8 cellular contexts compared by ENCODE assay signal in genomic region chr11:12087075-12087775, GRCh38. TPM values are rescaled to one million over a fixed set of nuclear protein-coding genes. Genes with fewer than 3 reads are reported as not detected.
DNase-seq lines count a peak whose midpoint lies in the region; ATAC-seq, FAIRE-seq and TF ChIP-seq lines count a peak whose summit lies in the region.

No MANE protein-coding gene starts in this region.

- no peak for TF ChIP-seq RAD21 in HepG2 (CRISPR knock-in tag; IDR thresholded peaks at IDR 0.05)

- H3K27me3 ChIP-seq in Panc1 (ENCODE audit: control insufficient read depth, insufficient read depth, low read length) (no peaks in the 10 kb centered on the region), HepG2 (ENCODE audit: control insufficient read depth in 1 of 2, insufficient read depth in 2 of 2, low read length in 2 of 2) (no peaks in the 10 kb centered on the region; a peak in 1 of 5 replicates), upper lobe of left lung (no peaks in the 10 kb centered on the region)

- H3K9ac ChIP-seq in HepG2 (ENCODE audit: insufficient read depth, low read depth, low read length), result no peak overlapping the region

- no peak overlapping the region for H2AFZ ChIP-seq in HepG2 (ENCODE audit: low read length)

- TF ChIP-seq POLR2A in HepG2 (IDR thresholded peaks at IDR 0.05; ENCODE audit: insufficient read depth in 1 of 2, low read depth in 2 of 2, low read length in 2 of 2) (no peak), upper lobe of left lung (IDR thresholded peaks at IDR 0.05) (no peak), GM12891 (IDR thresholded peaks at IDR 0.05; ENCODE audit: low read depth, low read length) (no peak)

- CTCF ChIA-PET in Panc1 (lab: Charles Lee), result interaction anchor here (0.6 to 2.5 kb wide), 6 partner anchors 20 to 202 kb away, joined by 3 to 6 read pairs (median 4); no protein-coding TSS in a partner anchor
- CTCF ChIA-PET in HepG2 (lab: Yijun Ruan, JAX; ENCODE audit: low intra/inter-chr PET ratio, low total read pairs), result interaction anchor here (1.5 kb wide), 1 partner anchor 149 kb away, joined by 8 read pairs; no protein-coding TSS in a partner anchor

- FAIRE-seq in HepG2 (lab: Jason Lieb, UNC) (no peak), GM12891 (lab: Jason Lieb, UNC) (no peak)

- ATAC-seq in GM21619 (IDR thresholded peaks at IDR 0.05; ENCODE audit: unreplicated experiment) (peak; percentile 62), Panc1 (peak; percentile 46; the same call in 1 of the 2 replicates), HepG2 (peak; percentile 55), upper lobe of left lung (ENCODE audit: low FRiP score in 2 of 2) (peak; percentile 28 to 57), HG03571 (IDR thresholded peaks at IDR 0.05; ENCODE audit: unreplicated experiment) (no peak)

- peak; percentile 30 for TF ChIP-seq CTCF in AG09309 (IDR thresholded peaks at IDR 0.05; ENCODE audit: control insufficient read depth, insufficient read depth, low read depth, low read length, missing control alignments)
- TF ChIP-seq CTCF in Panc1 (IDR thresholded peaks at IDR 0.05), result no peak
- TF ChIP-seq CTCF in astrocyte of the cerebellum (IDR thresholded peaks at IDR 0.05; ENCODE audit: low read depth, low read length, missing control alignments), result peak; percentile 25
- TF ChIP-seq CTCF in HepG2 (CRISPR knock-in tag; IDR thresholded peaks at IDR 0.05), result no peak
- TF ChIP-seq CTCF in upper lobe of left lung (IDR thresholded peaks at IDR 0.05), result peak in 3 of 6 experiments; percentile 16 to 45 (median 44)

- BruUV-seq in Panc1 (replicated peaks; lab: Mats Ljungman, UMichigan) (TSS peak; percentile 94), HepG2 (replicated peaks; lab: Mats Ljungman, UMichigan) (no TSS peak)

- peak overlapping the region; percentile 94 for H3K27ac ChIP-seq in Panc1 (ENCODE audit: low read length)
- H3K27ac ChIP-seq in HepG2 (ENCODE audit: extremely low read length, insufficient read depth, low read length), result no peak overlapping the region
- peak overlapping the region; percentile 80 to 88 (median 86) for H3K27ac ChIP-seq in upper lobe of left lung

- in situ Hi-C loops in Panc1 (cut with HindIII; ENCODE audit: low pct_unique_long_range_greater_than_20kb, low sequenced_read_pairs) (no loop called here), astrocyte of the cerebellum (cut with HindIII; ENCODE audit: low sequenced_read_pairs) (no loop called here), HepG2 (cut with HindIII; ENCODE audit: extremely low pct_ligation_motif_present, low pct_unique_long_range_greater_than_20kb) (no loop called here)

- H3K36me3 ChIP-seq in Panc1 (ENCODE audit: control insufficient read depth, insufficient read depth, low read length) (no peaks in the 10 kb centered on the region), HepG2 (replicated peaks in 1 of 2; ENCODE audit: control insufficient read depth in 1 of 2, insufficient read depth in 2 of 2, low read length in 2 of 2) (no peaks in the 10 kb centered on the region), upper lobe of left lung (no peaks in the 10 kb centered on the region)

- TF ChIP-seq EP300 in HepG2 (IDR thresholded peaks at IDR 0.05; ENCODE audit: low read depth in 2 of 2, low read length in 2 of 2) (no peak), HepG2 (CRISPR knock-in tag; IDR thresholded peaks at IDR 0.05; ENCODE audit: borderline replicate concordance) (no peak), upper lobe of left lung (IDR thresholded peaks at IDR 0.05) (no peak)

- DNase-seq in AG09309 (ENCODE audit: low read depth) (peak; percentile 64), Panc1 (ENCODE audit: low read depth, low spot score) (no peak), astrocyte of the cerebellum (ENCODE audit: low read depth) (no peak), HepG2 (ENCODE audit: low spot score) (no peak), upper lobe of left lung (peak in 1 of 2 donors; percentile 78), GM12891 (ENCODE audit: insufficient read length, low spot score) (no peak)

- WGBS in HepG2 (ENCODE audit: low lambda C conversion rate), result 68% methylated on average over 7 of the region's 7 CpGs
- WGBS in upper lobe of left lung, 2 donors, result 63 to 66% methylated on average over 7 of the region's 7 CpGs

- H3K4me3 ChIP-seq in AG09309 (ENCODE audit: control insufficient read depth, low read depth, low read length) (peak overlapping the region; percentile 29), Panc1 (ENCODE audit: low read depth in 2 of 2, low read length in 2 of 2) (no peak overlapping the region), astrocyte of the cerebellum (ENCODE audit: low read depth, low read length) (no peak overlapping the region), HepG2 (replicated peaks in 1 of 3; ENCODE audit: insufficient read depth in 1 of 3, low read depth in 2 of 3, low read length in 3 of 3) (no peak overlapping the region), upper lobe of left lung (no peak overlapping the region)

- intact Hi-C loops in Panc1 (cut with micrococcal nuclease; ENCODE audit: unreplicated experiment) (no loop called here), HepG2 (cut with micrococcal nuclease; ENCODE audit: unreplicated experiment) (loop anchor here (5.0 to 10.0 kb wide), 3 partner anchors 35 to 148 kb away; no protein-coding TSS in a partner anchor)

- H3K9me3 ChIP-seq in Panc1 (ENCODE audit: control insufficient read depth, insufficient read depth, low read depth, low read length) (no peaks in the 10 kb centered on the region; the same call in 1 of the 2 replicates), HepG2 (ENCODE audit: low read length) (no peaks in the 10 kb centered on the region), upper lobe of left lung (no peaks in the 10 kb centered on the region)

- H3K4me2 ChIP-seq in HepG2 (ENCODE audit: low read depth, low read length), result no peak overlapping the region

- no peaks in the 10 kb centered on the region for H4K20me1 ChIP-seq in HepG2 (ENCODE audit: insufficient read depth, low read length)

- POLR2A ChIA-PET in Panc1 (lab: Charles Lee), result interaction anchor here (0.6 to 1.1 kb wide), 4 partner anchors 16 to 90 kb away, joined by 3 to 4 read pairs (median 4); no protein-coding TSS in a partner anchor
- POLR2A ChIA-PET in HepG2 (lab: Yijun Ruan, JAX), result interaction anchor here (1.4 to 2.7 kb wide), 2 partner anchors 16 to 21 kb away, joined by 6 to 19 read pairs; no protein-coding TSS in a partner anchor

- H3K4me1 ChIP-seq in Panc1 (ENCODE audit: control insufficient read depth, insufficient read depth, low read length) (peaks cover 41% of the 10 kb centered on the region), HepG2 (ENCODE audit: insufficient read depth, low read length) (peaks cover 70% of the 10 kb centered on the region), upper lobe of left lung (peaks cover 65 to 69% (median 67%) of the 10 kb centered on the region in 4 donors)

- no peaks in the 10 kb centered on the region for H3K79me2 ChIP-seq in HepG2 (ENCODE audit: insufficient read depth, low read length)

TF ChIP-seq in HepG2, 621 proteins besides CTCF, POLR2A, EP300 and RAD21 (continues in another document):
- TF ChIP-seq ZC3H13 (CRISPR knock-in tag; IDR thresholded peaks at IDR 0.05) (no peak), TRIM24 (CRISPR knock-in tag; IDR thresholded peaks at IDR 0.05) (no peak), TP53 (CRISPR knock-in tag; conservative IDR thresholded peaks at IDR 0.05) (no peak), CBX1 (IDR thresholded peaks at IDR 0.05; ENCODE audit: low read depth) (no peak), HMGA1 (CRISPR knock-in tag; conservative IDR thresholded peaks at IDR 0.05) (no peak)

TF ChIP-seq in GM12891, 5 proteins besides CTCF, POLR2A, EP300 and RAD21:
- TF ChIP-seq POU2F2 (IDR thresholded peaks at IDR 0.05; ENCODE audit: low read depth, low read length) (no peak), TAF1 (IDR thresholded peaks at IDR 0.05; ENCODE audit: low read depth, low read length) (no peak), PAX5 (IDR thresholded peaks at IDR 0.05; ENCODE audit: insufficient read depth, low read length, severe bottlenecking) (no peak), SPI1 (IDR thresholded peaks at IDR 0.05; ENCODE audit: low read depth, low read length) (no peak), POLR2AphosphoS5 (IDR thresholded peaks at IDR 0.05; ENCODE audit: low read depth, low read length) (no peak)

RNA-seq across cellular contexts. Expression of gene MICAL2, which starts 23.2 kb away (rescaled TPM):
- total RNA-seq in Panc1 (2021; ENCODE audit: unreplicated experiment), result 199 TPM
- 183 TPM for polyA plus RNA-seq in Panc1 (2012; ENCODE audit: insufficient read length)
- 1.1 and 1.4 TPM in 2 replicates for total RNA-seq in HepG2 (2016; rRNA removed; fragmentation: Illumina TruSeq; extraction: Trizol)
- total RNA-seq in HepG2 (2016; cell fraction: cytosol; rRNA removed; fragmentation: Illumina TruSeq; extraction: Trizol; ENCODE audit: low read depth), result 0.18 and 0.51 TPM in 2 replicates
- total RNA-seq in HepG2 (2016; cell fraction: insoluble cytoplasmic fraction; rRNA removed; fragmentation: Illumina TruSeq; extraction: Trizol), result 1.1 and 1.7 TPM in 2 replicates
- 1.1 and 1.3 TPM in 2 replicates for total RNA-seq in HepG2 (2016; cell fraction: membrane; rRNA removed; fragmentation: Illumina TruSeq; extraction: Trizol)
- 1.6 and 3.7 TPM in 2 replicates for total RNA-seq in HepG2 (2016; cell fraction: nucleus; rRNA removed; fragmentation: Illumina TruSeq; extraction: Trizol)
- 0.59 and 0.78 TPM in 2 replicates for polyA plus RNA-seq in HepG2 (2011; rRNA removed)
- polyA plus RNA-seq in HepG2 (2011; cell fraction: cytosol; rRNA removed), result 0.46 and 0.50 TPM in 2 replicates
- polyA plus RNA-seq in HepG2 (2011; cell fraction: nucleus; rRNA removed), result 0.61 and 0.97 TPM in 2 replicates
- 0.48 and 1.6 TPM in 2 replicates for polyA plus RNA-seq in HepG2 (2012)
- 0.29 and 0.53 TPM in 2 replicates for polyA plus RNA-seq in HepG2 (2016; cell fraction: cytosol; fragmentation: Illumina TruSeq; extraction: Trizol; ENCODE audit: low read depth)
- 0.73 and 1.3 TPM in 2 replicates for polyA plus RNA-seq in HepG2 (2016; cell fraction: insoluble cytoplasmic fraction; fragmentation: Illumina TruSeq; extraction: Trizol; ENCODE audit: low read depth)
- 0.34 and 0.39 TPM in 2 replicates for polyA plus RNA-seq in HepG2 (2016; cell fraction: membrane; fragmentation: Illumina TruSeq; extraction: Trizol; ENCODE audit: low read depth)
- polyA plus RNA-seq in HepG2 (2016; cell fraction: nucleus; fragmentation: Illumina TruSeq; extraction: Trizol; ENCODE audit: insufficient read depth, low read depth), result 1.2 and 2.1 TPM in 2 replicates
- polyA minus RNA-seq in HepG2 (2011; rRNA and poly(A)+ RNA removed; ENCODE audit: low replicate concordance), result 1.6 and 8.6 TPM in 2 replicates
- polyA minus RNA-seq in HepG2 (2011; cell fraction: cytosol; rRNA and poly(A)+ RNA removed), result 0.70 and 2.7 TPM in 2 replicates
- polyA minus RNA-seq in HepG2 (2011; cell fraction: nucleus; rRNA and poly(A)+ RNA removed), result 2.4 and 3.5 TPM in 2 replicates
- total RNA-seq in upper lobe of left lung, result 100 to 1,000 TPM; 138 to 327 (median 175) TPM
- polyA plus RNA-seq in GM12891 (2012; ENCODE audit: low read depth, missing spikeins), result 3.4 TPM

Comparison
In these comparisons a context has a peak if more than half of its experiments do, and no peak if none do; other contexts are left out.
1. CTCF ChIP-seq: peak in AG09309 (single experiment) and astrocyte of the cerebellum (single experiment); none in Panc1 (single experiment) and HepG2 (single experiment).
2. RNA of gene MICAL2, which starts 23.2 kb away (total RNA-seq): 199 TPM in Panc1 (single experiment) and 138 to 327 TPM in upper lobe of left lung; 0.18 to 3.7 TPM in HepG2; every median in the first group is over 10 times any median in the second.